Comparison of ENCODE assay signal across 15 cellular contexts in the genomic region with DNA sequence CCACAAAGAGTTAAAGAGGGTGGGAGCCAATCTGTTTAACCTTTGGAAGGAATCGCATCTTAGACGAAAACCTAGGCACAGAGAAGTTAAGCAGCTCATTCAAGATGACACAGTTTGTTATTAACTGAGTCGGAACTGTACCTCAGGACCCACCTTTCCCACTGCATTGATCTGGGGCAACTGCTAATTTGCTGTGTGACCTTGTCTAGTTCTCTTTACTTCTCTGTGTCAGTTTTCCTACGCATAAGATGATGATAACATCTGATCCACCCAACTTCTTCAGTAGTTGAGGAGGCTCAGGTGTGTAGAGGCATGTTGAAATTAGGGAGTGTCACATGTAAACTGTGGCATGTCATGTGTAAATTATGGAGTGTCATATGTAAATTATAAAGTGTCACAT.
A peak's percentile ranks its signal among the peaks of the same experiment; 100 is the strongest.
DNase-seq lines count a peak whose midpoint lies in the region; ATAC-seq and TF ChIP-seq lines count a peak whose summit lies in the region.
"Had no signal": no experiment of that assay in that cellular context is flagged by ENCODE, and none has a peak within 500 bp of the region (broad histone marks: within the 10 kb centered on the region; RNA-seq: fewer than 3 reads in every experiment).

No MANE protein-coding gene starts in this region.

- no peak overlapping the region for H3K4me3 Mint-ChIP-seq in activated naive CD8-positive, alpha-beta T cell treated with anti-CD3 and anti-CD28 coated beads for 36 hours
- H3K4me3 Mint-ChIP-seq: activated CD4-positive, alpha-beta memory T cell treated with anti-CD3 and anti-CD28 coated beads, Interleukin-2, amount 10 ng/mL, durations not matched to agents 7 days and 5 days had no signal

- H3K4me1 Mint-ChIP-seq in activated naive CD8-positive, alpha-beta T cell treated with anti-CD3 and anti-CD28 coated beads for 36 hours = peaks cover 15% of the 10 kb centered on the region
- H3K4me1 Mint-ChIP-seq: activated CD4-positive, alpha-beta memory T cell treated with anti-CD3 and anti-CD28 coated beads, Interleukin-2, amount 10 ng/mL, durations not matched to agents 7 days and 5 days had no signal

- peaks cover 4% of the 10 kb centered on the region for H3K36me3 Mint-ChIP-seq in activated naive CD8-positive, alpha-beta T cell treated with anti-CD3 and anti-CD28 coated beads for 36 hours

- dilution Hi-C loops in mammary epithelial cell (cut with HindIII; ENCODE audit: low sequenced_read_pairs) = no loop called here

- DNase-seq in breast epithelium (ENCODE audit: low spot score in 2 of 2) = no peak
- no peak for DNase-seq in mammary epithelial cell
- no peak for DNase-seq in esophagus squamous epithelium (lab: John Stamatoyannopoulos, UW)
- DNase-seq in prostate gland (ENCODE audit: low spot score) = no peak
- DNase-seq in activated naive CD8-positive, alpha-beta T cell treated with anti-CD3 and anti-CD28 coated beads for 36 hours = no peak
- no peak for DNase-seq in mucosa of gallbladder (ENCODE audit: low spot score)
- DNase-seq: activated CD4-positive, alpha-beta memory T cell treated with anti-CD3 and anti-CD28 coated beads, Interleukin-2, amount 10 ng/mL, durations not matched to agents 7 days and 5 days; activated T-cell treated with anti-CD3 and anti-CD28 coated beads, Interleukin-2, amount 50 U/mL, for 48 hours; naive thymus-derived CD8-positive, alpha-beta T cell; NCI-H1092; retina; stimulated activated CD4-positive, alpha-beta T cell treated with anti-CD3 and anti-CD28 coated beads, Interleukin-1b, Interleukin-23, amount 100 ng/mL, for 48 hours; SW 1271 had no signal

- TF ChIP-seq CTCF in breast epithelium (IDR thresholded peaks at IDR 0.05) (no peak), mammary epithelial cell (conservative IDR thresholded peaks at IDR 0.05 in 1 of 2, IDR thresholded peaks at IDR 0.05 in 1 of 2; ENCODE audit: extremely low read depth in 1 of 2, insufficient read depth in 1 of 2, low read depth in 1 of 2, low read length in 2 of 2) (no peak), esophagus squamous epithelium (IDR thresholded peaks at IDR 0.05) (no peak), prostate gland (IDR thresholded peaks at IDR 0.05) (no peak)

- H3K27ac ChIP-seq in breast epithelium (peak overlapping the region; percentile 79 to 87), mammary epithelial cell (ENCODE audit: insufficient read depth, low read depth, low read length) (no peak overlapping the region), esophagus squamous epithelium (peak overlapping the region; percentile 60 to 83 (median 77)), prostate gland (peak overlapping the region; percentile 79 to 83), urinary bladder (ENCODE audit: low read depth) (peak overlapping the region; percentile 26)

- ATAC-seq in GM18861 (IDR thresholded peaks at IDR 0.05; ENCODE audit: unreplicated experiment) = no peak

- CTCF ChIA-PET in mammary epithelial cell (lab: Charles Lee; ENCODE audit: low non-redundant PET) = no interaction called here

- H3K4me2 ChIP-seq in mammary epithelial cell (ENCODE audit: insufficient read depth, low read depth, low read length) = no peak overlapping the region

- peaks cover 0 to 6% of the 10 kb centered on the region in 2 donors for H3K9me3 ChIP-seq in breast epithelium
- peaks cover 11% of the 10 kb centered on the region for H3K9me3 ChIP-seq in mammary epithelial cell (replicated peaks; ENCODE audit: insufficient read depth, low read length)
- H3K9me3 ChIP-seq in esophagus squamous epithelium = no peaks in the 10 kb centered on the region
- H3K9me3 ChIP-seq in prostate gland = no peaks in the 10 kb centered on the region

- H3K79me2 ChIP-seq in mammary epithelial cell (ENCODE audit: insufficient read depth, low read length) = no peaks in the 10 kb centered on the region

- in situ Hi-C loops in mammary epithelial cell (cut with MboI; ENCODE audit: low sequenced_read_pairs in 2 of 2) = no loop called here

- peaks cover 4% of the 10 kb centered on the region for H3K9me3 Mint-ChIP-seq in activated naive CD8-positive, alpha-beta T cell treated with anti-CD3 and anti-CD28 coated beads for 36 hours

- 97% methylated on average over 4 of the region's 4 CpGs for WGBS in mammary epithelial cell (ENCODE audit: low coverage, missing lambda C conversion rate)
- WGBS in esophagus squamous epithelium, 2 donors = 86 to 90% methylated on average over 4 of the region's 4 CpGs
- whole genome bisulfite sequencing in prostate gland = 90% methylated on average over 4 of the region's 4 CpGs
- WGBS in urinary bladder = 89% methylated on average over 4 of the region's 4 CpGs

- H3K4me3 ChIP-seq in breast epithelium = no peak overlapping the region
- no peak overlapping the region for H3K4me3 ChIP-seq in mammary epithelial cell (replicated peaks in 1 of 3; ENCODE audit: insufficient read depth in 1 of 3, low read depth in 2 of 3, low read length in 3 of 3)
- H3K4me3 ChIP-seq in esophagus squamous epithelium = no peak overlapping the region
- no peak overlapping the region for H3K4me3 ChIP-seq in prostate gland
- no peak overlapping the region for H3K4me3 ChIP-seq in urinary bladder (ENCODE audit: low read depth, low read length)

- TF ChIP-seq POLR2A in breast epithelium (IDR thresholded peaks at IDR 0.05) (no peak), esophagus squamous epithelium (IDR thresholded peaks at IDR 0.05) (no peak), prostate gland (IDR thresholded peaks at IDR 0.05) (no peak)

- BruUV-seq in mammary epithelial cell (replicated peaks; lab: Mats Ljungman, UMichigan) = no TSS peak

- H3K4me1 ChIP-seq in breast epithelium (peaks cover 0 to 3% of the 10 kb centered on the region in 2 donors), mammary epithelial cell (ENCODE audit: insufficient read depth, low read length) (no peaks in the 10 kb centered on the region), esophagus squamous epithelium (peaks cover 3 to 41% (median 20%) of the 10 kb centered on the region in 3 donors), prostate gland (replicated peaks) (peaks cover 16% of the 10 kb centered on the region), urinary bladder (ENCODE audit: insufficient read depth) (peaks cover 1% of the 10 kb centered on the region)

- no peaks in the 10 kb centered on the region for H3K27me3 ChIP-seq in breast epithelium
- H3K27me3 ChIP-seq in mammary epithelial cell (ENCODE audit: insufficient read depth, low read length) = no peaks in the 10 kb centered on the region
- H3K27me3 ChIP-seq in esophagus squamous epithelium = no peaks in the 10 kb centered on the region
- H3K27me3 ChIP-seq in prostate gland (replicated peaks; ENCODE audit: insufficient read depth) = no peaks in the 10 kb centered on the region

- no peak overlapping the region for H2AFZ ChIP-seq in mammary epithelial cell (ENCODE audit: low read depth, low read length)

- intact Hi-C loops in breast epithelium (cut with DNase I; ENCODE audit: low total_unique reads) = no loop called here
- intact Hi-C loops in mammary epithelial cell (cut with micrococcal nuclease) = no loop called here
- intact Hi-C loops in esophagus squamous epithelium (cut with DNase I) = no loop called here
- intact Hi-C loops in prostate gland (cut with DNase I) = no loop called here

- no peak overlapping the region for H3K27ac Mint-ChIP-seq in activated naive CD8-positive, alpha-beta T cell treated with anti-CD3 and anti-CD28 coated beads for 36 hours
- H3K27ac Mint-ChIP-seq: activated CD4-positive, alpha-beta memory T cell treated with anti-CD3 and anti-CD28 coated beads, Interleukin-2, amount 10 ng/mL, durations not matched to agents 7 days and 5 days had no signal

- no peak overlapping the region for H3K9ac ChIP-seq in mammary epithelial cell (ENCODE audit: insufficient read depth, low read length)

- no peaks in the 10 kb centered on the region for H3K27me3 Mint-ChIP-seq in activated naive CD8-positive, alpha-beta T cell treated with anti-CD3 and anti-CD28 coated beads for 36 hours
- H3K27me3 Mint-ChIP-seq: activated CD4-positive, alpha-beta memory T cell treated with anti-CD3 and anti-CD28 coated beads, Interleukin-2, amount 10 ng/mL, durations not matched to agents 7 days and 5 days; naive thymus-derived CD8-positive, alpha-beta T cell had no signal

- H3K36me3 ChIP-seq in breast epithelium = no peaks in the 10 kb centered on the region
- H3K36me3 ChIP-seq in mammary epithelial cell (ENCODE audit: insufficient read depth, low read length) = no peaks in the 10 kb centered on the region
- H3K36me3 ChIP-seq in esophagus squamous epithelium = no peaks in the 10 kb centered on the region
- H3K36me3 ChIP-seq in prostate gland = no peaks in the 10 kb centered on the region
- H3K36me3 ChIP-seq in urinary bladder (ENCODE audit: insufficient read depth) = no peaks in the 10 kb centered on the region

- no peaks in the 10 kb centered on the region for H4K20me1 ChIP-seq in mammary epithelial cell (ENCODE audit: insufficient read depth, low read length)
